22 cellular contexts compared by ENCODE assay signal in genomic region chr10:6115411-6115800, GRCh38. TPM values are rescaled to one million over a fixed set of nuclear protein-coding genes. Genes with fewer than 3 reads are reported as not detected.
DNase-seq lines count a peak whose midpoint lies in the region; ATAC-seq and TF ChIP-seq lines count a peak whose summit lies in the region.
"Had no signal": no experiment of that assay in that cellular context is flagged by ENCODE, and none has a peak within 500 bp of the region (broad histone marks: within the 10 kb centered on the region; RNA-seq: fewer than 3 reads in every experiment).

No MANE protein-coding gene starts in this region.

- H3K27me3 ChIP-seq in smooth muscle cell (ENCODE audit: low read depth): no peaks in the 10 kb centered on the region
- H3K27me3 ChIP-seq: body of pancreas had no signal

- CTCF ChIA-PET in WTC11 (lab: Charles Lee): no interaction called here

- H3K4me3 Mint-ChIP-seq in activated T-cell treated with anti-CD3 and anti-CD28 coated beads, Interleukin-2, amount 50 U/mL, for 24 hours: no peak overlapping the region
- H3K4me3 Mint-ChIP-seq in WTC11: no peak overlapping the region
- H3K4me3 Mint-ChIP-seq: CD14-positive monocyte; IgD-negative memory B cell; naive thymus-derived CD8-positive, alpha-beta T cell had no signal

- POLR2A ChIA-PET in WTC11 (lab: Charles Lee): no interaction called here

- peaks cover 23% of the 10 kb centered on the region for H3F3A ChIP-seq in smooth muscle cell (ENCODE audit: low read depth)

- H3K27ac ChIP-seq in smooth muscle cell (ENCODE audit: low read depth): peak overlapping the region; percentile 54

- H3K4me1 Mint-ChIP-seq in activated T-cell treated with anti-CD3 and anti-CD28 coated beads, Interleukin-2, amount 50 U/mL, for 24 hours (ENCODE audit: low read depth): peaks cover 38% of the 10 kb centered on the region
- 0 out of 2 replicates have a peak, but pooled peaks cover 2% of the 10 kb centered on the region for H3K4me1 Mint-ChIP-seq in WTC11
- H3K4me1 Mint-ChIP-seq: CD14-positive monocyte, IgD-negative memory B cell had no signal

- ATAC-seq in WTC11: no peak
- ATAC-seq: naive thymus-derived CD8-positive, alpha-beta T cell had no signal

- H3K9me3 Mint-ChIP-seq in activated T-cell treated with anti-CD3 and anti-CD28 coated beads, Interleukin-2, amount 50 U/mL, for 24 hours: no peaks in the 10 kb centered on the region
- H3K9me3 Mint-ChIP-seq in WTC11: no peaks in the 10 kb centered on the region
- H3K9me3 Mint-ChIP-seq: CD14-positive monocyte; IgD-negative memory B cell; naive thymus-derived CD8-positive, alpha-beta T cell had no signal

- H3K9ac ChIP-seq in smooth muscle cell (ENCODE audit: low read depth): no peak overlapping the region

- no peaks in the 10 kb centered on the region for H3K27me3 Mint-ChIP-seq in activated T-cell treated with anti-CD3 and anti-CD28 coated beads, Interleukin-2, amount 50 U/mL, for 24 hours
- H3K27me3 Mint-ChIP-seq in WTC11 (ENCODE audit: low read depth): no peaks in the 10 kb centered on the region
- H3K27me3 Mint-ChIP-seq: IgD-negative memory B cell; naive thymus-derived CD8-positive, alpha-beta T cell; progenitor cell of endocrine pancreas had no signal

- H3K4me1 ChIP-seq in smooth muscle cell (ENCODE audit: low read depth): no peaks in the 10 kb centered on the region

- H3K36me3 Mint-ChIP-seq in activated T-cell treated with anti-CD3 and anti-CD28 coated beads, Interleukin-2, amount 50 U/mL, for 24 hours (ENCODE audit: low read depth): peaks cover 72% of the 10 kb centered on the region
- H3K36me3 Mint-ChIP-seq in WTC11: peaks cover 55% of the 10 kb centered on the region

- WGBS in smooth muscle cell (ENCODE audit: low lambda C conversion rate): 93% methylated on average over 4 of the region's 4 CpGs

- peak overlapping the region; percentile 36 for H3K4me2 ChIP-seq in smooth muscle cell

- H3K27ac Mint-ChIP-seq in activated T-cell treated with anti-CD3 and anti-CD28 coated beads, Interleukin-2, amount 50 U/mL, for 24 hours: peak overlapping the region; percentile 68
- peak overlapping the region; percentile 39; the same call in 1 of the 2 replicates for H3K27ac Mint-ChIP-seq in WTC11
- H3K27ac Mint-ChIP-seq: CD14-positive monocyte, IgD-negative memory B cell, progenitor cell of endocrine pancreas had no signal

- H3K36me3 ChIP-seq in smooth muscle cell (ENCODE audit: low read depth): peaks cover 18% of the 10 kb centered on the region

- H3K9me3 ChIP-seq in smooth muscle cell (replicated peaks; ENCODE audit: low read depth): no peaks in the 10 kb centered on the region
- H3K9me3 ChIP-seq: body of pancreas had no signal

- no peak overlapping the region for H2AFZ ChIP-seq in smooth muscle cell (ENCODE audit: low read depth)

- DNase-seq in activated T-cell treated with anti-CD3 and anti-CD28 coated beads, Interleukin-2, amount 50 U/mL, for 24 hours: no peak
- no peak for DNase-seq in activated T-cell treated with anti-CD3 and anti-CD28 coated beads, Interleukin-2, amount 50 U/mL, for 1 hour
- DNase-seq in WTC11 (ENCODE audit: low spot score) (no peak), fibroblast of peridontal ligament (ENCODE audit: extremely low read depth) (peak; percentile 47), smooth muscle cell (lab: John Stamatoyannopoulos, UW; ENCODE audit: unreplicated experiment) (no peak), T1000 (lab: John Stamatoyannopoulos, UW) (no peak), NCI-H226 (no peak), AG08396 (ENCODE audit: low spot score) (no peak)
- DNase-seq: activated gamma-delta T cell; DMS79 treated with DMSO at 0.1 percent for 48 hours; MV-4-11; naive thymus-derived CD8-positive, alpha-beta T cell; NCI-H2081; NCI-H69; stimulated activated CD4-positive, alpha-beta T cell treated with anti-CD3 and anti-CD28 coated beads, Interleukin-15, amount 100 ng/mL, for 24 hours; stimulated activated naive CD4-positive, alpha-beta T cell treated with Interleukin-2 at 50 U/mL for 16 hours had no signal

- no peak overlapping the region for H3K4me3 ChIP-seq in smooth muscle cell
- H3K4me3 ChIP-seq: body of pancreas, lung had no signal

- H4K20me1 ChIP-seq in smooth muscle cell (ENCODE audit: low read depth): peaks cover 29% of the 10 kb centered on the region

- TF ChIP-seq CTCF in WTC11 (IDR thresholded peaks at IDR 0.05) (no peak), smooth muscle cell (IDR thresholded peaks at IDR 0.05; ENCODE audit: borderline replicate concordance, insufficient read depth, poor library complexity, severe bottlenecking) (no peak)

- peaks cover 5% of the 10 kb centered on the region for H3K79me2 ChIP-seq in smooth muscle cell (ENCODE audit: low read depth)

TF ChIP-seq in WTC11, 78 proteins besides CTCF, POLR2A, EP300 and RAD21 (continues in another document):
- no peak for TF ChIP-seq MXD4 (CRISPR knock-in tag; IDR thresholded peaks at IDR 0.05; ENCODE audit: borderline replicate concordance)
- TF ChIP-seq AFF4 (CRISPR knock-in tag; IDR thresholded peaks at IDR 0.05; ENCODE audit: borderline replicate concordance): no peak
- TF ChIP-seq, protein P1, sequence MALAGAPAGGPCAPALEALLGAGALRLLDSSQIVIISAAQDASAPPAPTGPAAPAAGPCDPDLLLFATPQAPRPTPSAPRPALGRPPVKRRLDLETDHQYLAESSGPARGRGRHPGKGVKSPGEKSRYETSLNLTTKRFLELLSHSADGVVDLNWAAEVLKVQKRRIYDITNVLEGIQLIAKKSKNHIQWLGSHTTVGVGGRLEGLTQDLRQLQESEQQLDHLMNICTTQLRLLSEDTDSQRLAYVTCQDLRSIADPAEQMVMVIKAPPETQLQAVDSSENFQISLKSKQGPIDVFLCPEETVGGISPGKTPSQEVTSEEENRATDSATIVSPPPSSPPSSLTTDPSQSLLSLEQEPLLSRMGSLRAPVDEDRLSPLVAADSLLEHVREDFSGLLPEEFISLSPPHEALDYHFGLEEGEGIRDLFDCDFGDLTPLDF (CRISPR knock-in tag; IDR thresholded peaks at IDR 0.05): no peak
- TF ChIP-seq GABPB1 (CRISPR knock-in tag; IDR thresholded peaks at IDR 0.05): no peak
- TF ChIP-seq JUN (CRISPR knock-in tag; IDR thresholded peaks at IDR 0.05): no peak
- TF ChIP-seq ZNF219 (CRISPR knock-in tag; IDR thresholded peaks at IDR 0.05; ENCODE audit: borderline replicate concordance): no peak
- TF ChIP-seq TCF7 (CRISPR knock-in tag; IDR thresholded peaks at IDR 0.05; ENCODE audit: low read depth): no peak
- TF ChIP-seq ZNF671 (CRISPR knock-in tag; IDR thresholded peaks at IDR 0.05): no peak

RNA-seq across cellular contexts. Expression of gene RBM17, which starts 26.6 kb away (rescaled TPM):
- total RNA-seq in WTC11 (2021) (117 to 160 TPM (median 118 TPM) in 3 replicates), smooth muscle cell (20.0 and 37.0 TPM in 2 replicates)
- polyA plus RNA-seq in smooth muscle cell: 68.3 and 81.2 TPM in 2 replicates

RNA-seq across cellular contexts. Expression of gene IL2RA, which starts 53.2 kb away (rescaled TPM):
- total RNA-seq in WTC11 (2021) (0.31 to 0.41 TPM (median 0.32 TPM) in 3 replicates), smooth muscle cell (not detected in 2 replicates)
- polyA plus RNA-seq in smooth muscle cell: not detected in 2 replicates
- total RNA-seq: fibroblast of villous mesenchyme, progenitor cell of endocrine pancreas had no signal
